Comparison of ENCODE assay signal across 9 cellular contexts in the genomic region with DNA sequence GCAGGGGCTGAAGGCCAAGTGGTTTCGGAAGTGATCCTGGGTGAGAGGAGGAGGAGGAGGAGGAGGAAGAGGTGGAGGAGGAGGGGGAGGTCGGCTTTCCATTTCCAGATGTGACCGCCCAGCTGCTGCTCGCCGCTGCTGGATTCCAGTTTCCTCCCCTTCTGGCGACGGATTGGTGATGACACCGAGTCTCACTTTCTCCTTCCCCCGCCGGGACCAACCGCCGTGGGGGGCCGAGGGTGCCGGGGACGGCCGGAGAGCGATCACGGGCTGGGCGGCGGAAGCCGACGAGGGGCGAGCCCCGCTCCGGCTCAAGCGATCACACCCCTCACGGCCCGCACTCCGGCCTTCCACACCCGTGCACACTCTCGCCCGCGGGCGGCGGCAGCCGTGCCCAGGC. TPM values are rescaled to one million over a fixed set of nuclear protein-coding genes. Genes with fewer than 3 reads are reported as not detected.
DNase-seq lines count a peak whose midpoint lies in the region; ATAC-seq, FAIRE-seq and TF ChIP-seq lines count a peak whose summit lies in the region.
"Not testable (repeated sequence)": the region's sequence is repeated elsewhere in the genome, so short reads cannot be mapped to it uniquely, and the experiment has no call there.
"Had no signal": no experiment of that assay in that cellular context is flagged by ENCODE, and none has a peak within 500 bp of the region (broad histone marks: within the 10 kb centered on the region; RNA-seq: fewer than 3 reads in every experiment).

No MANE protein-coding gene starts in this region.

- CTCF ChIA-PET in CD8-positive, alpha-beta T cell (lab: Charles Lee) = not testable (repeated sequence)

- peak overlapping the region; percentile 37 for H3K4me3 ChIP-seq in CD8-positive, alpha-beta T cell (ENCODE audit: low read depth, low read length)
- H3K4me3 ChIP-seq in SJCRH30 (peak overlapping the region; percentile 68), hepatocyte (peak overlapping the region; percentile 52), neuron (ENCODE audit: low read length) (peak overlapping the region; percentile 57)

- not testable (repeated sequence) for H3K4me1 ChIP-seq in CD8-positive, alpha-beta T cell (ENCODE audit: insufficient read depth, low read length); SJCRH30; hepatocyte (ENCODE audit: insufficient read depth); neuron (ENCODE audit: insufficient read depth, low read length)

- not testable (repeated sequence) for H3K9me3 ChIP-seq in CD8-positive, alpha-beta T cell (ENCODE audit: low read length); SJCRH30 (replicated peaks); hepatocyte (ENCODE audit: low read depth); neuron (ENCODE audit: low read length)

- WGBS in hepatocyte (ENCODE audit: low lambda C conversion rate, missing lambda C conversion rate) = 0% methylated on average over 4 of the region's 36 CpGs

- H3K27me3 Mint-ChIP-seq in CD8-positive, alpha-beta T cell (ENCODE audit: low read depth) = not testable (repeated sequence)

- ATAC-seq in CD8-positive, alpha-beta T cell = not testable (repeated sequence)

- not testable (repeated sequence) for FAIRE-seq in HTR-8/SVneo (lab: Jason Lieb, UNC)

- not testable (repeated sequence) for H3K79me2 ChIP-seq in hepatocyte

- intact Hi-C loops in CD8-positive, alpha-beta T cell (cut with DNase I, micrococcal nuclease) = not testable (repeated sequence)

- H3K9me2 ChIP-seq in hepatocyte (replicated peaks; ENCODE audit: insufficient read depth) = not testable (repeated sequence)

- not testable (repeated sequence) for H3K36me3 ChIP-seq in CD8-positive, alpha-beta T cell (ENCODE audit: insufficient read depth, low read length); SJCRH30; hepatocyte (replicated peaks; ENCODE audit: insufficient read depth, low read depth); neuron (ENCODE audit: insufficient read depth, low read length)

- not testable (repeated sequence) for TF ChIP-seq CTCF in CD8-positive, alpha-beta T cell (IDR thresholded peaks at IDR 0.05); hepatocyte (IDR thresholded peaks at IDR 0.05; ENCODE audit: poor library complexity)

- H3K27ac Mint-ChIP-seq in CD8-positive, alpha-beta T cell = peak overlapping the region; percentile 83

- peak overlapping the region; percentile 49 for H2AFZ ChIP-seq in hepatocyte
- not testable (repeated sequence) for H2AFZ ChIP-seq in neuron (ENCODE audit: low read depth, low read length)

- peak overlapping the region; percentile 60 for H3K27ac ChIP-seq in CD8-positive, alpha-beta T cell (ENCODE audit: low read depth, low read length)
- not testable (repeated sequence) for H3K27ac ChIP-seq in SJCRH30
- peak overlapping the region; percentile 89 for H3K27ac ChIP-seq in hepatocyte

- H3K4me1 Mint-ChIP-seq in CD8-positive, alpha-beta T cell (ENCODE audit: low read depth) = not testable (repeated sequence)

- not testable (repeated sequence) for H3K9me3 Mint-ChIP-seq in CD8-positive, alpha-beta T cell

- H3K36me3 Mint-ChIP-seq in CD8-positive, alpha-beta T cell = not testable (repeated sequence)

- POLR2A ChIA-PET in CD8-positive, alpha-beta T cell (lab: Charles Lee) = not testable (repeated sequence)

- peak; percentile 5 to 77 (median 33) for DNase-seq in CD8-positive, alpha-beta T cell
- DNase-seq in HTR-8/SVneo (ENCODE audit: insufficient read length, low spot score) (peak; percentile 0), SJCRH30 (peak; percentile 39 to 45), dermis microvascular lymphatic vessel endothelial cell (ENCODE audit: low read depth in 2 of 2) (peak; percentile 5 to 21), hepatocyte (ENCODE audit: low spot score) (peak; percentile 55)
- DNase-seq in activated T-cell treated with anti-CD3 and anti-CD28 coated beads, Interleukin-2, amount 50 U/mL, for 48 hours = peak; percentile 69 to 75
- peak; percentile 29 for DNase-seq in stimulated activated CD8-positive, alpha-beta memory T cell treated with anti-CD3 and anti-CD28 coated beads, Interleukin-7, amount 100 ng/mL, for 24 hours (ENCODE audit: low read depth)

- peak overlapping the region; percentile 78 for H3K4me3 Mint-ChIP-seq in CD8-positive, alpha-beta T cell

- H3K27me3 ChIP-seq in CD8-positive, alpha-beta T cell (ENCODE audit: insufficient read depth, low read length); SJCRH30; hepatocyte; neuron (ENCODE audit: insufficient read depth, low read length): not testable (repeated sequence)

- H3K4me2 ChIP-seq in hepatocyte = peak overlapping the region; percentile 70

- not testable (repeated sequence) for H4K20me1 ChIP-seq in hepatocyte (ENCODE audit: insufficient read depth, poor library complexity, severe bottlenecking)

RNA-seq across cellular contexts. Expression of a gene that starts 26.1 kb away (rescaled TPM):
- total RNA-seq in CD8-positive, alpha-beta T cell = not detected
- total RNA-seq in SJCRH30 (2014; rRNA removed; shearing (Covaris generic)) = not detected in 2 replicates
- total RNA-seq in dermis microvascular lymphatic vessel endothelial cell (not detected in 2 replicates), hepatocyte (not detected in 2 replicates)
- polyA plus RNA-seq in hepatocyte = not detected in 2 replicates
- total RNA-seq: NCI-H460 had no signal

Comparison
In these comparisons a context has a peak if more than half of its experiments do, and no peak if none do; other contexts are left out.
1. DNase-seq: peak in every context shown above with its lines; median percentile 72 in activated T-cell treated with anti-CD3 and anti-CD28 coated beads, Interleukin-2, amount 50 U/mL, for 48 hours; 55 in hepatocyte; 42 in SJCRH30; 33 in CD8-positive, alpha-beta T cell; 29 in stimulated activated CD8-positive, alpha-beta memory T cell treated with anti-CD3 and anti-CD28 coated beads, Interleukin-7, amount 100 ng/mL, for 24 hours; 13 in dermis microvascular lymphatic vessel endothelial cell; 0 in HTR-8/SVneo.